In the genomic region with DNA sequence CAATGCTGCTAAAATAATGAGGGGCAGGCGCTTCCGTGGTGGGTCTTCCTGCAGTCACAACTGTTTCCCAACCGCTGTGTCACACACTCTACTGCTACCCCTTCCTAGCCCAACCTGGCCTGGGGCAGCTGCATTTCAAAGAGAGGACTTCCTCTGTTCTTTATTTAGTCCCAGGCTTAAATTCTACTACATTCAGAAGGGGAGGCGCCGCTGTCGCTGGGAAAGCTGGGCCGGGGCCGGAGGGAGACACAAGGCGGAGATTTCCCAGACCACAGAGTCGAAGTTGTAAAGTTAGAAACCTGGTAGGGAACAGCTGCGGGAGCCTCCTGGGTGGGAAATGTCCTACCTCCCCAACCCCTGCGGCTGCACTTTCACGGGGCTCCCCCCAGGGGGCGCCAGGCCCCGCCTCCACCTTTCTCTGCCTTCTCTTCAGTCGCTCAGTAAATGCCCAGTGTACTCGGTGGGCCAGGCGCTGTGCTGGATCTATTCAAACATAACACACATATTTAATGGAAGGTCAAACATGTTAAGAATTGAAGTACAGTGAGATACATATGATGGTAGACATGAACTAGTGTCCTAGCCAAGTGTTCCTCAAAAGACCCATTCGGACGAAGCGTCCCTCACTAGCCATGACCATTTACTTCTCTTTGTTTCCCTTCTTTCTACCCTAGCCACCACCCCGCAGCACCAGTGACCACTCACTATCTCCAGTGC, we compare ENCODE assay signal across 8 cellular contexts. TPM values are rescaled to one million over a fixed set of nuclear protein-coding genes. Genes with fewer than 3 reads are reported as not detected.
DNase-seq lines count a peak whose midpoint lies in the region; ATAC-seq and TF ChIP-seq lines count a peak whose summit lies in the region.

No MANE protein-coding gene starts in this region.

- peak; percentile 57 for ATAC-seq in stimulated activated memory B cell treated with anti-CD40 and anti-IgM and Interleukin-4, amounts not matched to agents 10 μg/mL and 1 μg/mL and 100 μg/mL, for 72 hours
- ATAC-seq in HG03571 (IDR thresholded peaks at IDR 0.05; ENCODE audit: unreplicated experiment) = no peak
- ATAC-seq in HG02763 (IDR thresholded peaks at IDR 0.05; ENCODE audit: unreplicated experiment) = no peak

- 47 to 49% methylated on average over 22 of the region's 22 CpGs for WGBS in GM23248 (ENCODE audit: low coverage in 1 of 2, low lambda C conversion rate in 2 of 2, missing lambda C conversion rate in 2 of 2), 2 experiments

- no peaks in the 10 kb centered on the region for H4K20me1 ChIP-seq in GM23248 (ENCODE audit: insufficient read depth)

- H3K27me3 Mint-ChIP-seq in immature natural killer cell (ENCODE audit: low read depth in 3 of 3) = peaks cover 0 to 22% (median 4%) of the 10 kb centered on the region in 3 donors
- peaks cover 32% of the 10 kb centered on the region for H3K27me3 Mint-ChIP-seq in stimulated activated memory B cell treated with anti-CD40 and anti-IgM and Interleukin-4, amounts not matched to agents 10 μg/mL and 1 μg/mL and 100 μg/mL, for 72 hours

- CTCF ChIA-PET in RWPE1 (lab: Yijun Ruan, JAX) = interaction anchor here (0.6 to 1.6 kb wide), 7 partner anchors 11 to 169 kb away, joined by 3 to 5 read pairs (median 3); a partner anchor contains a TSS

- H3K9ac ChIP-seq in GM23248 = no peak overlapping the region

- H2AFZ ChIP-seq in GM23248 = no peak overlapping the region

- no peaks in the 10 kb centered on the region for H3K9me3 ChIP-seq in GM23248 (ENCODE audit: low read depth)

- DNase-seq in AG09309 (ENCODE audit: low read depth) (no peak), GM23248 (peak; percentile 43), RWPE1 (ENCODE audit: low spot score) (peak; percentile 45), immature natural killer cell (peak; percentile 33 to 62 (median 46))
- DNase-seq in activated naive CD8-positive, alpha-beta T cell treated with anti-CD3 and anti-CD28 coated beads, Interleukin-2, amount 50 U/mL, for 16 hours (ENCODE audit: low read depth, low spot score) = peak; percentile 21

- in situ Hi-C loops in GM23248 (cut with MboI) = no loop called here

- no peaks in the 10 kb centered on the region for H3K36me3 ChIP-seq in GM23248 (ENCODE audit: low read depth)

- no peaks in the 10 kb centered on the region for H3K79me2 ChIP-seq in GM23248 (ENCODE audit: insufficient read depth)

- H3K27ac ChIP-seq in GM23248 = no peak overlapping the region
- no peak overlapping the region for H3K27ac ChIP-seq in RWPE1

- H3K27me3 ChIP-seq in GM23248 (replicated peaks; ENCODE audit: insufficient read depth) = no peaks in the 10 kb centered on the region; the same call in 1 of the 2 replicates

- TF ChIP-seq CTCF in AG09309 (IDR thresholded peaks at IDR 0.05; ENCODE audit: control insufficient read depth, insufficient read depth, low read depth, low read length, missing control alignments) (peak; percentile 80), RWPE1 (conservative IDR thresholded peaks at IDR 0.05; ENCODE audit: low read depth) (peak; percentile 38)

- peaks cover 18% of the 10 kb centered on the region for H3F3A ChIP-seq in GM23248 (ENCODE audit: insufficient read depth)

- H3K4me1 ChIP-seq in GM23248 (ENCODE audit: insufficient read depth) = no peaks in the 10 kb centered on the region

- H3K9me3 Mint-ChIP-seq in immature natural killer cell = no peaks in the 10 kb centered on the region
- H3K9me3 Mint-ChIP-seq in stimulated activated memory B cell treated with anti-CD40 and anti-IgM and Interleukin-4, amounts not matched to agents 10 μg/mL and 1 μg/mL and 100 μg/mL, for 72 hours = no peaks in the 10 kb centered on the region

- POLR2A ChIA-PET in RWPE1 (lab: Yijun Ruan, JAX; ENCODE audit: low non-redundant PET) = no interaction called here

- peaks cover 0 to 14% of the 10 kb centered on the region in 2 donors for H3K4me1 Mint-ChIP-seq in immature natural killer cell
- H3K4me1 Mint-ChIP-seq in stimulated activated memory B cell treated with anti-CD40 and anti-IgM and Interleukin-4, amounts not matched to agents 10 μg/mL and 1 μg/mL and 100 μg/mL, for 72 hours = peaks cover 23% of the 10 kb centered on the region

- no peak overlapping the region for H3K4me3 ChIP-seq in AG09309 (ENCODE audit: control insufficient read depth, low read depth, low read length)
- no peak overlapping the region for H3K4me3 ChIP-seq in GM23248

- H3K4me3 Mint-ChIP-seq in immature natural killer cell = no peak overlapping the region
- peak overlapping the region; percentile 48 for H3K4me3 Mint-ChIP-seq in stimulated activated memory B cell treated with anti-CD40 and anti-IgM and Interleukin-4, amounts not matched to agents 10 μg/mL and 1 μg/mL and 100 μg/mL, for 72 hours

- no peak overlapping the region for H3K4me2 ChIP-seq in GM23248 (ENCODE audit: unreplicated experiment)

- no peaks in the 10 kb centered on the region for H3K9me2 ChIP-seq in GM23248 (ENCODE audit: insufficient read depth)

- no peaks in the 10 kb centered on the region for H3K36me3 Mint-ChIP-seq in immature natural killer cell
- H3K36me3 Mint-ChIP-seq in stimulated activated memory B cell treated with anti-CD40 and anti-IgM and Interleukin-4, amounts not matched to agents 10 μg/mL and 1 μg/mL and 100 μg/mL, for 72 hours = no peaks in the 10 kb centered on the region

- no peak overlapping the region for H3K27ac Mint-ChIP-seq in immature natural killer cell
- no peak overlapping the region for H3K27ac Mint-ChIP-seq in stimulated activated memory B cell treated with anti-CD40 and anti-IgM and Interleukin-4, amounts not matched to agents 10 μg/mL and 1 μg/mL and 100 μg/mL, for 72 hours

RNA-seq across cellular contexts. Expression of a gene that starts 23.1 kb away (rescaled TPM):
- 28.8 and 31.5 TPM in 2 replicates for total RNA-seq in GM23248 (2014; rRNA removed; shearing (Covaris generic))
- 16.9 and 18.2 TPM in 2 replicates for polyA plus RNA-seq in GM23248 (2016; fragmentation: Nextera tagmentation; extraction: Ambion mirVana)
- not detected for polyA plus RNA-seq in immature natural killer cell

RNA-seq across cellular contexts. Expression of a gene that starts 26.3 kb away (rescaled TPM):
- total RNA-seq in GM23248 (2014; rRNA removed; shearing (Covaris generic)) = 50.6 and 63.3 TPM in 2 replicates
- polyA plus RNA-seq in GM23248 (2016; fragmentation: Nextera tagmentation; extraction: Ambion mirVana) (7.5 and 8.8 TPM in 2 replicates), immature natural killer cell (1 to 10 TPM; 3.5 to 7.2 (median 4.1) TPM)

RNA-seq across cellular contexts. Expression of a gene that starts 46.2 kb away (rescaled TPM):
- 46.7 and 53.4 TPM in 2 replicates for total RNA-seq in GM23248 (2014; rRNA removed; shearing (Covaris generic))
- 31.2 and 31.4 TPM in 2 replicates for polyA plus RNA-seq in GM23248 (2016; fragmentation: Nextera tagmentation; extraction: Ambion mirVana)
- 10 to 100 TPM; 12.9 to 24.2 (median 20.8) TPM for polyA plus RNA-seq in immature natural killer cell

Comparison
In these comparisons a context has a peak if more than half of its experiments do, and no peak if none do; other contexts are left out.
1. RNA of a gene that starts 23.1 kb away (polyA plus RNA-seq): 16.9 to 18.2 TPM in GM23248; not detected in immature natural killer cell; every median in the first group is over 10 times any median in the second.